In genomic region chr5:164345173-164345572, GRCh38 we compare ENCODE assay signal across 14 cellular contexts.
DNase-seq lines count a peak whose midpoint lies in the region; ATAC-seq, FAIRE-seq and TF ChIP-seq lines count a peak whose summit lies in the region.
"Had no signal": no experiment of that assay in that cellular context is flagged by ENCODE, and none has a peak within 500 bp of the region (broad histone marks: within the 10 kb centered on the region; RNA-seq: fewer than 3 reads in every experiment).

No MANE protein-coding gene starts in this region.

- CTCF ChIA-PET in A673 (lab: Charles Lee) = no interaction called here

- no peaks in the 10 kb centered on the region for H3K79me2 ChIP-seq in astrocyte (ENCODE audit: insufficient read depth, low read length)

- peak overlapping the region; percentile 29 for H3K4me2 ChIP-seq in astrocyte (ENCODE audit: low read length)

- BruUV-seq in A673 (replicated peaks; lab: Mats Ljungman, UMichigan) = no TSS peak

- no peak for ATAC-seq in HG03432 (IDR thresholded peaks at IDR 0.05; ENCODE audit: unreplicated experiment)
- ATAC-seq in sciatic nerve = no peak
- no peak for ATAC-seq in omental fat pad (ENCODE audit: low FRiP score)
- ATAC-seq: activated T-cell treated with anti-CD3 and anti-CD28 coated beads, Interleukin-2, amount 50 U/mL, for 4 hours; gastroesophageal sphincter had no signal

- H3K36me3 ChIP-seq in A673 (ENCODE audit: insufficient read depth, low read length, poor library complexity, severe bottlenecking) = no peaks in the 10 kb centered on the region
- H3K36me3 ChIP-seq in astrocyte (ENCODE audit: insufficient read depth, low read length) = no peaks in the 10 kb centered on the region
- H3K36me3 ChIP-seq: gastroesophageal sphincter had no signal

- H2AFZ ChIP-seq in astrocyte (ENCODE audit: low read depth, low read length) = no peak overlapping the region

- H3K27ac Mint-ChIP-seq in astrocyte (ENCODE audit: unreplicated experiment) = no peak overlapping the region

- no peak overlapping the region for H3K9ac ChIP-seq in astrocyte (ENCODE audit: low read length)

- no peaks in the 10 kb centered on the region for H3K4me1 ChIP-seq in A673 (ENCODE audit: insufficient read depth, low read length, poor library complexity, severe bottlenecking)
- H3K4me1 ChIP-seq in astrocyte (ENCODE audit: insufficient read depth, low read length) = peaks cover 3% of the 10 kb centered on the region
- H3K4me1 ChIP-seq: gastroesophageal sphincter had no signal

- no peak overlapping the region for H3K4me3 Mint-ChIP-seq in astrocyte (ENCODE audit: unreplicated experiment)
- H3K4me3 Mint-ChIP-seq: activated T-cell treated with anti-CD3 and anti-CD28 coated beads, Interleukin-2, amount 50 U/mL, for 4 hours had no signal

- TF ChIP-seq CTCF in A673 (conservative IDR thresholded peaks at IDR 0.05; ENCODE audit: low read depth, low read length) (no peak), astrocyte (IDR thresholded peaks at IDR 0.05; ENCODE audit: insufficient read depth, low read depth, low read length) (no peak), omental fat pad (IDR thresholded peaks at IDR 0.05) (no peak)

- H4K20me1 ChIP-seq in astrocyte (ENCODE audit: insufficient read depth, low read length) = no peaks in the 10 kb centered on the region

- no peaks in the 10 kb centered on the region for H3K27me3 ChIP-seq in A673 (replicated peaks; ENCODE audit: insufficient read depth, low read depth, low read length, poor library complexity)
- no peaks in the 10 kb centered on the region for H3K27me3 ChIP-seq in astrocyte (ENCODE audit: insufficient read depth, low read length)
- H3K27me3 ChIP-seq: gastroesophageal sphincter had no signal

- peaks cover 6% of the 10 kb centered on the region for H3K4me1 Mint-ChIP-seq in astrocyte (ENCODE audit: low read depth, unreplicated experiment)

- DNase-seq in A673 (ENCODE audit: low spot score) (peak; percentile 28), NCI-H1436 (lab: John Stamatoyannopoulos, UW) (peak; percentile 69), astrocyte (ENCODE audit: low read depth) (peak; percentile 78), cardiac septum (ENCODE audit: low spot score) (peak; percentile 75), sciatic nerve (ENCODE audit: low spot score) (no peak), omental fat pad (ENCODE audit: low spot score) (no peak)
- DNase-seq in central memory CD4-positive, alpha-beta T cell = no peak
- DNase-seq: activated CD4-positive, CD25-positive, alpha-beta regulatory T cell; activated T-cell treated with anti-CD3 and anti-CD28 coated beads, Interleukin-2, amount 50 U/mL, for 4 hours; GF-D8; NCI-H2171; SIG-M5 had no signal

- no peak overlapping the region for H3K4me3 ChIP-seq in A673 (ENCODE audit: low read depth, low read length, poor library complexity, severe bottlenecking)
- H3K4me3 ChIP-seq in astrocyte (ENCODE audit: insufficient read depth, low read depth, low read length) = no peak overlapping the region
- H3K4me3 ChIP-seq: gastroesophageal sphincter had no signal

- intact Hi-C loops in A673 (cut with micrococcal nuclease; ENCODE audit: unreplicated experiment) = no loop called here
- intact Hi-C loops in cardiac septum (cut with DNase I) = no loop called here
- intact Hi-C loops in sciatic nerve (cut with DNase I) = no loop called here

- H3K9me3 Mint-ChIP-seq in astrocyte (ENCODE audit: unreplicated experiment) = peaks cover 3% of the 10 kb centered on the region

- POLR2A ChIA-PET in A673 (lab: Charles Lee; ENCODE audit: low non-redundant PET) = no interaction called here

- no peak for FAIRE-seq in astrocyte (lab: Jason Lieb, UNC)

- H3K27ac ChIP-seq in A673 (ENCODE audit: low read depth, low read length, poor library complexity, severe bottlenecking) = no peak overlapping the region
- H3K27ac ChIP-seq in astrocyte (ENCODE audit: low read depth, low read length) = no peak overlapping the region
- H3K27ac ChIP-seq: gastroesophageal sphincter had no signal

- H3K9me3 ChIP-seq in A673 (ENCODE audit: low read depth, low read length, poor library complexity, severe bottlenecking) (no peaks in the 10 kb centered on the region), astrocyte (ENCODE audit: insufficient read depth, low read depth, low read length) (no peaks in the 10 kb centered on the region)
- H3K9me3 ChIP-seq: gastroesophageal sphincter had no signal

- H3K27me3 Mint-ChIP-seq in astrocyte (ENCODE audit: low read depth, unreplicated experiment) = no peaks in the 10 kb centered on the region

- H3K36me3 Mint-ChIP-seq in astrocyte (ENCODE audit: low read depth, unreplicated experiment) = no peaks in the 10 kb centered on the region

Comparison
In these comparisons a context has a peak if more than half of its experiments do, and no peak if none do; other contexts are left out.
1. DNase-seq: peak in A673 (single experiment), NCI-H1436 (single experiment), astrocyte (single experiment) and cardiac septum (single experiment); none in central memory CD4-positive, alpha-beta T cell (single experiment), sciatic nerve (single experiment) and omental fat pad (single experiment).